Comparison of ENCODE assay signal across 8 cellular contexts in genomic region chr15:37880009-37880834, GRCh38. TPM values are rescaled to one million over a fixed set of nuclear protein-coding genes. Genes with fewer than 3 reads are reported as not detected.
A peak's percentile ranks its signal among the peaks of the same experiment; 100 is the strongest.
DNase-seq lines count a peak whose midpoint lies in the region; ATAC-seq and TF ChIP-seq lines count a peak whose summit lies in the region.

No MANE protein-coding gene starts in this region.

- H3K36me3 ChIP-seq in body of pancreas (replicated peaks in 1 of 2; ENCODE audit: insufficient read depth in 1 of 2, low read depth in 2 of 2), result no peaks in the 10 kb centered on the region

- peak; percentile 39 for DNase-seq in AG08396 (ENCODE audit: low spot score)
- DNase-seq in NCI-H2227 treated with DMSO at 0.1 percent for 48 hours (lab: John Stamatoyannopoulos, UW), result peak; percentile 8
- peak; percentile 20 to 48 (median 32) for DNase-seq in body of pancreas
- no peak for DNase-seq in left lobe of liver (ENCODE audit: low spot score)
- DNase-seq in hepatic stellate cell (ENCODE audit: low spot score), result no peak

- H3K4me3 ChIP-seq in body of pancreas, result no peak overlapping the region

- ATAC-seq in GM18498 (IDR thresholded peaks at IDR 0.05; ENCODE audit: unreplicated experiment), result peak; percentile 50
- ATAC-seq in body of pancreas, result peak; percentile 56
- ATAC-seq in left lobe of liver, result peak; percentile 97
- ATAC-seq in HG02970 (IDR thresholded peaks at IDR 0.05; ENCODE audit: low FRiP score, unreplicated experiment), result no peak
- no peak for ATAC-seq in HG03442 (IDR thresholded peaks at IDR 0.05; ENCODE audit: unreplicated experiment)

- no peaks in the 10 kb centered on the region for H3K4me1 ChIP-seq in body of pancreas

- H3K9me3 ChIP-seq in body of pancreas, result no peaks in the 10 kb centered on the region

- no peak overlapping the region for H3K27ac ChIP-seq in body of pancreas

- peak; percentile 53 to 81 (median 73) for TF ChIP-seq CTCF in body of pancreas (IDR thresholded peaks at IDR 0.05)

- WGBS in body of pancreas, 2 donors, result 23 to 24% methylated on average over 12 of the region's 12 CpGs

- no peak for TF ChIP-seq POLR2A in body of pancreas (IDR thresholded peaks at IDR 0.05)

- H3K27me3 ChIP-seq in body of pancreas, result no peaks in the 10 kb centered on the region

- intact Hi-C loops in body of pancreas (cut with DNase I), result no loop called here

RNA-seq across cellular contexts. Expression of gene TMCO5A, which starts 54.2 kb away (rescaled TPM):
- total RNA-seq in body of pancreas (not detected), left lobe of liver (not detected)

Comparison
In these comparisons a context has a peak if more than half of its experiments do, and no peak if none do; other contexts are left out.
1. DNase-seq: peak in AG08396 (single experiment), NCI-H2227 treated with DMSO at 0.1 percent for 48 hours (single experiment) and body of pancreas (4 of 4); none in left lobe of liver (single experiment) and hepatic stellate cell (single experiment).
2. ATAC-seq: peak in GM18498 (single experiment), body of pancreas (single experiment) and left lobe of liver (single experiment); none in HG02970 (single experiment) and HG03442 (single experiment).